In genomic region chr20:64055396-64055892, GRCh38 we compare ENCODE assay signal across 21 cellular contexts. TPM values are rescaled to one million over a fixed set of nuclear protein-coding genes. Genes with fewer than 3 reads are reported as not detected.
A peak's percentile ranks its signal among the peaks of the same experiment; 100 is the strongest.
DNase-seq lines count a peak whose midpoint lies in the region; ATAC-seq and TF ChIP-seq lines count a peak whose summit lies in the region.
"Had no signal": no experiment of that assay in that cellular context is flagged by ENCODE, and none has a peak within 500 bp of the region (broad histone marks: within the 10 kb centered on the region; RNA-seq: fewer than 3 reads in every experiment).

No MANE protein-coding gene starts in this region.

- H3K9me3 ChIP-seq in right atrium auricular region = no peaks in the 10 kb centered on the region
- no peaks in the 10 kb centered on the region for H3K9me3 ChIP-seq in endodermal cell (ENCODE audit: control insufficient read depth, low read length)
- no peaks in the 10 kb centered on the region for H3K9me3 ChIP-seq in neural progenitor cell (ENCODE audit: low read depth)
- H3K9me3 ChIP-seq in upper lobe of right lung = no peaks in the 10 kb centered on the region
- H3K9me3 ChIP-seq in CD8-positive, alpha-beta T cell (ENCODE audit: low read length) = no peaks in the 10 kb centered on the region
- H3K9me3 ChIP-seq: colonic mucosa had no signal

- ATAC-seq in Right ventricle myocardium superior (ENCODE audit: poor library complexity) = no peak
- no peak for ATAC-seq in upper lobe of right lung
- ATAC-seq in CD8-positive, alpha-beta T cell = no peak
- ATAC-seq: activated T-cell treated with anti-CD3 and anti-CD28 coated beads, Interleukin-2, amount 50 U/mL, for 4 hours; left colon; natural killer cell treated with Interleukin-12 subunit alpha and Interleukin-12 subunit beta and Interleukin-15 and Interleukin-18, amount 100 ng/mL, for 72 hours had no signal

- peaks cover 16% of the 10 kb centered on the region for H3K27me3 Mint-ChIP-seq in endodermal cell (ENCODE audit: insufficient read depth)
- peaks cover 26% of the 10 kb centered on the region for H3K27me3 Mint-ChIP-seq in neural progenitor cell (ENCODE audit: insufficient read depth, low read depth)
- peaks cover 21% of the 10 kb centered on the region for H3K27me3 Mint-ChIP-seq in CD8-positive, alpha-beta T cell (ENCODE audit: low read depth)

- H3K4me1 Mint-ChIP-seq in endodermal cell (peaks cover 19% of the 10 kb centered on the region), neural progenitor cell (peaks cover 21% of the 10 kb centered on the region)
- H3K4me1 Mint-ChIP-seq in CD8-positive, alpha-beta T cell (ENCODE audit: low read depth) = peaks cover 5% of the 10 kb centered on the region

- no peak overlapping the region for H3K4me2 ChIP-seq in neural progenitor cell

- WGBS in endodermal cell (ENCODE audit: insufficient coverage in 1 of 2, insufficient read length in 1 of 2), 2 experiments = 87 to 90% methylated on average over 6 to 9 of the region's 9 CpGs

- no peak overlapping the region for H3K27ac Mint-ChIP-seq in endodermal cell
- peak overlapping the region; percentile 74 for H3K27ac Mint-ChIP-seq in neural progenitor cell
- no peak overlapping the region for H3K27ac Mint-ChIP-seq in CD8-positive, alpha-beta T cell
- H3K27ac Mint-ChIP-seq: natural killer cell treated with Interleukin-12 subunit alpha and Interleukin-12 subunit beta and Interleukin-15 and Interleukin-18, amount 100 ng/mL, for 72 hours had no signal

- no peaks in the 10 kb centered on the region for H3K27me3 ChIP-seq in right atrium auricular region
- no peaks in the 10 kb centered on the region for H3K27me3 ChIP-seq in endodermal cell (ENCODE audit: control insufficient read depth, insufficient read depth, low read length, poor library complexity, severe bottlenecking)
- peaks cover 29% of the 10 kb centered on the region for H3K27me3 ChIP-seq in neural progenitor cell
- peaks cover 25% of the 10 kb centered on the region for H3K27me3 ChIP-seq in upper lobe of right lung
- H3K27me3 ChIP-seq in CD8-positive, alpha-beta T cell (ENCODE audit: insufficient read depth, low read length) = peaks cover 12% of the 10 kb centered on the region

- peaks cover 5% of the 10 kb centered on the region for H3F3A ChIP-seq in neural progenitor cell (ENCODE audit: low read depth)

- H3K4me3 Mint-ChIP-seq in endodermal cell = no peak overlapping the region
- peak overlapping the region; percentile 60 for H3K4me3 Mint-ChIP-seq in neural progenitor cell
- no peak overlapping the region for H3K4me3 Mint-ChIP-seq in CD8-positive, alpha-beta T cell
- H3K4me3 Mint-ChIP-seq: activated T-cell treated with anti-CD3 and anti-CD28 coated beads, Interleukin-2, amount 50 U/mL, for 4 hours; natural killer cell treated with Interleukin-12 subunit alpha and Interleukin-12 subunit beta and Interleukin-15 and Interleukin-18, amount 100 ng/mL, for 72 hours had no signal

- CTCF ChIA-PET in CD8-positive, alpha-beta T cell (lab: Charles Lee) = interaction anchor here (6.2 kb wide), 1 partner anchor 16 kb away, joined by 48 read pairs; no protein-coding TSS in a partner anchor

- peak overlapping the region; percentile 15 for H3K9ac ChIP-seq in endodermal cell (ENCODE audit: extremely low read depth, low read length, poor library complexity, severe bottlenecking)
- H3K9ac ChIP-seq in neural progenitor cell = no peak overlapping the region
- H3K9ac ChIP-seq: GM23248 had no signal

- no peaks in the 10 kb centered on the region for H3K9me3 Mint-ChIP-seq in endodermal cell
- peaks cover 2% of the 10 kb centered on the region for H3K9me3 Mint-ChIP-seq in neural progenitor cell
- H3K9me3 Mint-ChIP-seq in CD8-positive, alpha-beta T cell = no peaks in the 10 kb centered on the region
- H3K9me3 Mint-ChIP-seq: activated T-cell treated with anti-CD3 and anti-CD28 coated beads, Interleukin-2, amount 50 U/mL, for 4 hours; natural killer cell treated with Interleukin-12 subunit alpha and Interleukin-12 subunit beta and Interleukin-15 and Interleukin-18, amount 100 ng/mL, for 72 hours had no signal

- TF ChIP-seq CTCF in right atrium auricular region (IDR thresholded peaks at IDR 0.05) = no peak
- no peak for TF ChIP-seq CTCF in endodermal cell (conservative IDR thresholded peaks at IDR 0.05)
- TF ChIP-seq CTCF in neural progenitor cell (IDR thresholded peaks at IDR 0.05) = no peak
- no peak for TF ChIP-seq CTCF in upper lobe of right lung (IDR thresholded peaks at IDR 0.05)
- TF ChIP-seq CTCF in CD8-positive, alpha-beta T cell (IDR thresholded peaks at IDR 0.05) = no peak

- intact Hi-C loops in Right ventricle myocardium superior (cut with DNase I) (no loop called here), upper lobe of right lung (cut with DNase I) (no loop called here)
- intact Hi-C loops in CD8-positive, alpha-beta T cell (cut with DNase I, micrococcal nuclease) = loop anchor here in 1 of 2 experiments (5.0 kb wide), 1 partner anchor 158 kb away; the partner anchor contains the start of gene DNAJC5

- peaks cover 0 to 42% of the 10 kb centered on the region in 2 donors for H3K4me1 ChIP-seq in right atrium auricular region
- peaks cover 24% of the 10 kb centered on the region for H3K4me1 ChIP-seq in endodermal cell (ENCODE audit: control insufficient read depth, insufficient read depth, low read length)
- H3K4me1 ChIP-seq in neural progenitor cell = peaks cover 4% of the 10 kb centered on the region
- peaks cover 14% of the 10 kb centered on the region for H3K4me1 ChIP-seq in upper lobe of right lung
- H3K4me1 ChIP-seq in CD8-positive, alpha-beta T cell (ENCODE audit: insufficient read depth, low read length) = peaks cover 4% of the 10 kb centered on the region
- H3K4me1 ChIP-seq: colonic mucosa had no signal

- no peaks in the 10 kb centered on the region for H4K20me1 ChIP-seq in neural progenitor cell (ENCODE audit: low read depth)

- H3K36me3 ChIP-seq in right atrium auricular region = no peaks in the 10 kb centered on the region
- H3K36me3 ChIP-seq in endodermal cell (ENCODE audit: control insufficient read depth, insufficient read depth, low read length) = no peaks in the 10 kb centered on the region
- H3K36me3 ChIP-seq in neural progenitor cell = no peaks in the 10 kb centered on the region
- H3K36me3 ChIP-seq in upper lobe of right lung = no peaks in the 10 kb centered on the region
- no peaks in the 10 kb centered on the region for H3K36me3 ChIP-seq in CD8-positive, alpha-beta T cell (ENCODE audit: insufficient read depth, low read length)
- H3K36me3 ChIP-seq: colonic mucosa had no signal

- DNase-seq in right atrium auricular region (ENCODE audit: low spot score) (no peak), Right ventricle myocardium superior (no peak), endodermal cell (no peak), neural progenitor cell (ENCODE audit: low spot score) (no peak), upper lobe of right lung (no peak), cortex of kidney (lab: John Stamatoyannopoulos, UW) (no peak), NCI-H146 (lab: John Stamatoyannopoulos, UW) (no peak)
- DNase-seq in CD8-positive, alpha-beta T cell = no peak
- DNase-seq: activated CD4-positive, CD25-positive, alpha-beta regulatory T cell treated with anti-CD3 and anti-CD28 coated beads, Interleukin-2, amount 50 U/mL, for 72 hours; activated T-cell treated with anti-CD3 and anti-CD28 coated beads, Interleukin-2, amount 50 U/mL, for 4 hours; AML-193; colonic mucosa; DMS153; GM23248; hypothalamus; left colon; MM.1S; NCI-H1930; NCI-H526 treated with DMSO at 0.1 percent for 48 hours; stimulated activated CD4-positive, alpha-beta T cell treated with anti-CD3 and anti-CD28 coated beads, Interleukin-4, amount 100 ng/mL, for 24 hours had no signal

- H3K27ac ChIP-seq in right atrium auricular region (peak overlapping the region; percentile 59 to 67), endodermal cell (ENCODE audit: low read depth, low read length) (no peak overlapping the region), neural progenitor cell (no peak overlapping the region), upper lobe of right lung (peak overlapping the region; percentile 75)
- no peak overlapping the region for H3K27ac ChIP-seq in CD8-positive, alpha-beta T cell (ENCODE audit: low read depth, low read length)
- H3K27ac ChIP-seq: colonic mucosa, GM23248 had no signal

- H2AFZ ChIP-seq in neural progenitor cell (replicated peaks) = no peak overlapping the region
- H2AFZ ChIP-seq: GM23248 had no signal

- no peak overlapping the region for H3K4me3 ChIP-seq in right atrium auricular region
- no peak overlapping the region for H3K4me3 ChIP-seq in endodermal cell (ENCODE audit: low read length)
- H3K4me3 ChIP-seq in neural progenitor cell = no peak overlapping the region
- no peak overlapping the region for H3K4me3 ChIP-seq in upper lobe of right lung
- H3K4me3 ChIP-seq in CD8-positive, alpha-beta T cell (ENCODE audit: low read depth, low read length) = no peak overlapping the region
- H3K4me3 ChIP-seq: colonic mucosa, GM23248 had no signal

- POLR2A ChIA-PET in CD8-positive, alpha-beta T cell (lab: Charles Lee) = no interaction called here

- H3K36me3 Mint-ChIP-seq in endodermal cell (ENCODE audit: low read depth) (no peaks in the 10 kb centered on the region), neural progenitor cell (no peaks in the 10 kb centered on the region)
- no peaks in the 10 kb centered on the region for H3K36me3 Mint-ChIP-seq in CD8-positive, alpha-beta T cell
- H3K36me3 Mint-ChIP-seq: natural killer cell treated with Interleukin-12 subunit alpha and Interleukin-12 subunit beta and Interleukin-15 and Interleukin-18, amount 100 ng/mL, for 72 hours had no signal

- no peaks in the 10 kb centered on the region for H3K79me2 ChIP-seq in neural progenitor cell (ENCODE audit: low read depth)

RNA-seq across cellular contexts. Expression of gene SOX18, which starts 6.0 kb away (rescaled TPM):
- 10 to 100 TPM; 15.1 to 17.2 TPM for total RNA-seq in right atrium auricular region
- 34.3 TPM for total RNA-seq in Right ventricle myocardium superior
- total RNA-seq in endodermal cell = 1 to 10 TPM; 2.3 to 2.8 TPM
- 0.57 TPM for polyA plus RNA-seq in endodermal cell (2013, experiment 1 of 2)
- polyA plus RNA-seq in endodermal cell (2013, experiment 2 of 2) = 0.95 TPM
- total RNA-seq in neural progenitor cell (ENCODE audit: low replicate concordance) = not detected in 2 replicates
- total RNA-seq in upper lobe of right lung = 135 TPM
- not detected for total RNA-seq in CD8-positive, alpha-beta T cell
- total RNA-seq: GM23248; natural killer cell treated with Interleukin-12 subunit alpha and Interleukin-12 subunit beta and Interleukin-15 and Interleukin-18, amount 100 ng/mL, for 72 hours had no signal
- polyA plus RNA-seq: GM23248 had no signal

RNA-seq across cellular contexts. Expression of gene TCEA2, which starts 7.6 kb away (rescaled TPM):
- total RNA-seq in right atrium auricular region = 10 to 100 TPM; 17.8 to 25.5 TPM
- total RNA-seq in Right ventricle myocardium superior = 34.6 TPM
- 100 to 1,000 TPM in 1 of 2 donors, 10 to 100 TPM in 1; 64.3 to 110 TPM for total RNA-seq in endodermal cell
- 82.9 TPM for polyA plus RNA-seq in endodermal cell (2013, experiment 1 of 2)
- polyA plus RNA-seq in endodermal cell (2013, experiment 2 of 2) = 77.1 TPM
- total RNA-seq in neural progenitor cell (ENCODE audit: low replicate concordance) = 23.2 and 51.2 TPM in 2 replicates
- 40.2 TPM for total RNA-seq in upper lobe of right lung
- total RNA-seq in CD8-positive, alpha-beta T cell = 10 to 100 TPM; 18.2 to 18.4 TPM

RNA-seq across cellular contexts. Expression of gene C20orf204, which starts 19.5 kb away (rescaled TPM):
- under 1 TPM; 0.07 to 0.35 TPM for total RNA-seq in right atrium auricular region
- 0.38 TPM for total RNA-seq in Right ventricle myocardium superior
- total RNA-seq in endodermal cell = 1 to 10 TPM; 4.0 to 4.1 TPM
- polyA plus RNA-seq in endodermal cell (2013, experiment 1 of 2) = 0.78 TPM
- polyA plus RNA-seq in endodermal cell (2013, experiment 2 of 2) = 0.75 TPM
- 0.04 and 0.96 TPM in 2 replicates for total RNA-seq in neural progenitor cell (ENCODE audit: low replicate concordance)
- 1.9 TPM for total RNA-seq in upper lobe of right lung
- 1 to 10 TPM; 6.9 to 7.1 TPM for total RNA-seq in CD8-positive, alpha-beta T cell

RNA-seq across cellular contexts. Expression of gene RGS19, which starts 23.9 kb away (rescaled TPM):
- 10 to 100 TPM in 1 of 2 donors, 1 to 10 TPM in 1; 7.8 to 14.1 TPM for total RNA-seq in right atrium auricular region
- total RNA-seq in Right ventricle myocardium superior = 6.7 TPM
- 10 to 100 TPM; 14.6 to 15.8 TPM for total RNA-seq in endodermal cell
- polyA plus RNA-seq in endodermal cell (2013, experiment 1 of 2) = 10.7 TPM
- polyA plus RNA-seq in endodermal cell (2013, experiment 2 of 2) = 10.8 TPM
- 2.0 and 11.0 TPM in 2 replicates for total RNA-seq in neural progenitor cell (ENCODE audit: low replicate concordance)
- total RNA-seq in upper lobe of right lung = 40.8 TPM
- 1 to 10 TPM; 6.9 to 8.1 TPM for total RNA-seq in CD8-positive, alpha-beta T cell

RNA-seq across cellular contexts. Expression of gene OPRL1, which starts 24.4 kb away (rescaled TPM):
- total RNA-seq in right atrium auricular region (1 to 10 TPM in 1 of 2 donors, under 1 TPM in 1; 0.75 to 1.4 TPM), Right ventricle myocardium superior (0.75 TPM), endodermal cell (1 to 10 TPM; 4.1 to 5.5 TPM), neural progenitor cell (ENCODE audit: low replicate concordance) (1.3 and 3.3 TPM in 2 replicates), upper lobe of right lung (1.9 TPM)
- 3.0 TPM for polyA plus RNA-seq in endodermal cell (2013, experiment 1 of 2)
- 2.8 TPM for polyA plus RNA-seq in endodermal cell (2013, experiment 2 of 2)
- under 1 TPM; 0.35 to 0.69 TPM for total RNA-seq in CD8-positive, alpha-beta T cell

Comparison
In these comparisons a context has a peak if more than half of its experiments do, and no peak if none do; other contexts are left out.
1. H3K27ac ChIP-seq: peak in right atrium auricular region (2 of 2) and upper lobe of right lung (single experiment); none in endodermal cell (single experiment), neural progenitor cell (single experiment) and CD8-positive, alpha-beta T cell (single experiment).